9 cellular contexts compared by ENCODE assay signal in genomic region chr1:91684599-91685196, GRCh38.
DNase-seq lines count a peak whose midpoint lies in the region; ATAC-seq and TF ChIP-seq lines count a peak whose summit lies in the region.
"Had no signal": no experiment of that assay in that cellular context is flagged by ENCODE, and none has a peak within 500 bp of the region (broad histone marks: within the 10 kb centered on the region; RNA-seq: fewer than 3 reads in every experiment).

No MANE protein-coding gene starts in this region.

- ATAC-seq in GM21529 (IDR thresholded peaks at IDR 0.05; ENCODE audit: unreplicated experiment) (peak; percentile 37), right lobe of liver (peak; percentile 61 to 71 (median 64)), omental fat pad (ENCODE audit: low FRiP score) (no peak)
- peak; percentile 40 for ATAC-seq in activated naive CD8-positive, alpha-beta T cell treated with anti-CD3 and anti-CD28 coated beads, Interleukin-2, amount 50 U/mL, for 24 hours
- ATAC-seq: body of pancreas had no signal

- DNase-seq in AG10803 (ENCODE audit: low read depth), result peak; percentile 72
- DNase-seq in activated naive CD8-positive, alpha-beta T cell treated with anti-CD3 and anti-CD28 coated beads, Interleukin-2, amount 50 U/mL, for 24 hours, result no peak
- no peak for DNase-seq in right lobe of liver
- DNase-seq in RPMI8226, result no peak
- no peak for DNase-seq in omental fat pad (ENCODE audit: low spot score)
- DNase-seq in A172 (ENCODE audit: low spot score), result no peak
- no peak for DNase-seq in stimulated activated CD4-positive, alpha-beta T cell treated with anti-CD3 and anti-CD28 coated beads, Interleukin-4, amount 100 ng/mL, for 24 hours
- DNase-seq: body of pancreas had no signal

- no peak for TF ChIP-seq CTCF in AG10803 (conservative IDR thresholded peaks at IDR 0.05; ENCODE audit: low read length)
- TF ChIP-seq CTCF in right lobe of liver (IDR thresholded peaks at IDR 0.05), result no peak
- TF ChIP-seq CTCF in omental fat pad (IDR thresholded peaks at IDR 0.05), result no peak

- H3K4me1 ChIP-seq in right lobe of liver, result no peaks in the 10 kb centered on the region

- H3K36me3 Mint-ChIP-seq in activated naive CD8-positive, alpha-beta T cell treated with anti-CD3 and anti-CD28 coated beads, Interleukin-2, amount 50 U/mL, for 24 hours (ENCODE audit: low read depth), result no peaks in the 10 kb centered on the region

- no peaks in the 10 kb centered on the region for H3K27me3 Mint-ChIP-seq in activated naive CD8-positive, alpha-beta T cell treated with anti-CD3 and anti-CD28 coated beads, Interleukin-2, amount 50 U/mL, for 24 hours

- H3K36me3 ChIP-seq in right lobe of liver, result peaks cover 0 to 5% (median under 1%) of the 10 kb centered on the region in 4 donors

- no peak overlapping the region for H3K4me3 ChIP-seq in AG10803 (ENCODE audit: low read length)
- H3K4me3 ChIP-seq in right lobe of liver, result no peak overlapping the region
- H3K4me3 ChIP-seq: body of pancreas had no signal

- H3K27ac ChIP-seq in right lobe of liver, result no peak overlapping the region
- H3K27ac ChIP-seq: body of pancreas had no signal

- intact Hi-C loops in right lobe of liver (cut with DNase I), result no loop called here

- peak overlapping the region; percentile 59 for H3K27ac Mint-ChIP-seq in activated naive CD8-positive, alpha-beta T cell treated with anti-CD3 and anti-CD28 coated beads, Interleukin-2, amount 50 U/mL, for 24 hours

- H3K9me3 Mint-ChIP-seq in activated naive CD8-positive, alpha-beta T cell treated with anti-CD3 and anti-CD28 coated beads, Interleukin-2, amount 50 U/mL, for 24 hours, result no peaks in the 10 kb centered on the region

- H3K4me1 Mint-ChIP-seq in activated naive CD8-positive, alpha-beta T cell treated with anti-CD3 and anti-CD28 coated beads, Interleukin-2, amount 50 U/mL, for 24 hours, result peaks cover 17% of the 10 kb centered on the region

- no peak for TF ChIP-seq POLR2A in right lobe of liver (IDR thresholded peaks at IDR 0.05)

- no peaks in the 10 kb centered on the region for H3K27me3 ChIP-seq in right lobe of liver
- H3K27me3 ChIP-seq: body of pancreas had no signal

- no peak overlapping the region for H3K4me3 Mint-ChIP-seq in activated naive CD8-positive, alpha-beta T cell treated with anti-CD3 and anti-CD28 coated beads, Interleukin-2, amount 50 U/mL, for 24 hours

- WGBS in right lobe of liver (ENCODE audit: insufficient coverage, low coverage, low lambda C conversion rate, missing lambda C conversion rate), result 42% methylated on average over 6 of the region's 6 CpGs

- H3K9me3 ChIP-seq in right lobe of liver, result no peaks in the 10 kb centered on the region
- H3K9me3 ChIP-seq: body of pancreas had no signal
